Comparison of ENCODE assay signal across 17 cellular contexts in the genomic region with DNA sequence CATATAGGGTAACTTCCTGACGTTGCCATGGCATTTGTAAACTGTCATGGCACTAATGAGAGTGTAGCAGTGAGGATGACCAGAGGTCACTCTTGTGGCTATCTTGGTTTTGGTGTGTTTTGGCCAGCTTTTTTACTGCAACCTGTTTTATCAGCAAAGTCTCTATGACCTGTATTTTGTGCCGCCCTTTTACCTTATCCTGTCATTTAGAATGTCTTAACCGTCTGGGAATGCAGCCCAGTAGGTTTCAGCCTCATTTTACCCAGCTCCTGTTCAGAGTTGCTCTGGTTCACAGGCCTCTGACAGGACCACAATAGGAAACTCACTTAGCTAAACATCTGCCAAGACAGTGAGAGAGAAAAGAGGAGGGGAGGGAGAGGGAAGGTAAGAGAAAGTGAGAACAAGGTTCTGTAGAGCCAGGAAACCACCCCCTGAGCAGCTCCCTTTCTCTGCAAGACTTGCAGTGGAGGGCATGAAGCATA.
A peak's percentile ranks its signal among the peaks of the same experiment; 100 is the strongest.
DNase-seq lines count a peak whose midpoint lies in the region; ATAC-seq, FAIRE-seq and TF ChIP-seq lines count a peak whose summit lies in the region.
"Had no signal": no experiment of that assay in that cellular context is flagged by ENCODE, and none has a peak within 500 bp of the region (broad histone marks: within the 10 kb centered on the region; RNA-seq: fewer than 3 reads in every experiment).

No MANE protein-coding gene starts in this region.

- H3K4me2 ChIP-seq in parathyroid adenoma (ENCODE audit: low read length), result no peak overlapping the region

- DNase-seq in choroid plexus epithelial cell (ENCODE audit: low read depth) (peak; percentile 56), H54 (ENCODE audit: insufficient read length, low spot score) (no peak), DMS53 treated with DMSO at 0.1 percent for 48 hours (lab: John Stamatoyannopoulos, UW; ENCODE audit: unreplicated experiment) (no peak), pons (ENCODE audit: low spot score) (no peak)
- DNase-seq: activated CD8-positive, alpha-beta memory T cell treated with anti-CD3 and anti-CD28 coated beads for 24 hours; activated gamma-delta T cell treated with Interleukin-2 at 50 U/mL for 16 hours; CD4-positive, alpha-beta T cell; glutamatergic neuron; left lung; NCI-H1092; NCI-H526 treated with DMSO at 0.1 percent for 48 hours; Right ventricle myocardium superior had no signal

- TF ChIP-seq CTCF in choroid plexus epithelial cell (conservative IDR thresholded peaks at IDR 0.05; ENCODE audit: low read depth, low read length) (no peak), parathyroid adenoma (IDR thresholded peaks at IDR 0.05) (no peak)

- H3K4me1 ChIP-seq in HUES64 (ENCODE audit: insufficient read depth, low read length) (peaks cover 7% of the 10 kb centered on the region), parathyroid adenoma (no peaks in the 10 kb centered on the region)
- H3K4me1 ChIP-seq: breast epithelium had no signal

- ATAC-seq in GM19463 (IDR thresholded peaks at IDR 0.05; ENCODE audit: unreplicated experiment), result peak; percentile 71
- ATAC-seq: left lung had no signal

- WGBS in HUES64, result 57% methylated on average over 3 of the region's 3 CpGs

- H3K9me3 ChIP-seq in HUES64 (ENCODE audit: insufficient read depth, low read depth, low read length), result peaks cover 5% of the 10 kb centered on the region
- H3K9me3 ChIP-seq in parathyroid adenoma (ENCODE audit: control insufficient read depth, low read length), result no peaks in the 10 kb centered on the region
- H3K9me3 ChIP-seq: breast epithelium, left lung had no signal

- H3K27me3 ChIP-seq in HUES64 (ENCODE audit: insufficient read depth, low read length) (no peaks in the 10 kb centered on the region), parathyroid adenoma (ENCODE audit: control insufficient read depth, insufficient read depth, low read length) (no peaks in the 10 kb centered on the region)
- H3K27me3 ChIP-seq: breast epithelium, suprapubic skin had no signal

- H3K27ac ChIP-seq in HUES64 (ENCODE audit: low read depth, low read length), result peak overlapping the region; percentile 2; the same call in 1 of the 2 replicates
- H3K27ac ChIP-seq in parathyroid adenoma, result no peak overlapping the region
- H3K27ac ChIP-seq: breast epithelium, left lung, suprapubic skin had no signal

- no peak overlapping the region for H3K9ac ChIP-seq in HUES64 (ENCODE audit: low read depth, low read length)
- no peak overlapping the region for H3K9ac ChIP-seq in parathyroid adenoma

- no peak overlapping the region for H3K4me3 ChIP-seq in HUES64 (ENCODE audit: low read length)
- H3K4me3 ChIP-seq in choroid plexus epithelial cell (ENCODE audit: low read depth, low read length), result no peak overlapping the region
- no peak overlapping the region for H3K4me3 ChIP-seq in parathyroid adenoma (ENCODE audit: low read depth, low read length)
- H3K4me3 ChIP-seq: breast epithelium, left lung, suprapubic skin had no signal

- H3K36me3 ChIP-seq in HUES64 (ENCODE audit: insufficient read depth, low read length), result no peaks in the 10 kb centered on the region
- H3K36me3 ChIP-seq in parathyroid adenoma (ENCODE audit: control insufficient read depth, insufficient read depth, low read length), result no peaks in the 10 kb centered on the region
- H3K36me3 ChIP-seq: breast epithelium, left lung, suprapubic skin had no signal

- no peak for FAIRE-seq in H54 (lab: Jason Lieb, UNC)

- TF ChIP-seq POLR2A in H54 (IDR thresholded peaks at IDR 0.05; ENCODE audit: low read depth, low read length), result no peak

- H3K79me2 ChIP-seq in parathyroid adenoma, result no peaks in the 10 kb centered on the region

- H2AFZ ChIP-seq in parathyroid adenoma, result peak overlapping the region; percentile 25
